In genomic region chr6:41937472-41937871, GRCh38 we compare ENCODE assay signal across 12 cellular contexts. TPM values are rescaled to one million over a fixed set of nuclear protein-coding genes. Genes with fewer than 3 reads are reported as not detected.
DNase-seq lines count a peak whose midpoint lies in the region; ATAC-seq and TF ChIP-seq lines count a peak whose summit lies in the region.
"Had no signal": no experiment of that assay in that cellular context is flagged by ENCODE, and none has a peak within 500 bp of the region (broad histone marks: within the 10 kb centered on the region; RNA-seq: fewer than 3 reads in every experiment).

No MANE protein-coding gene starts in this region.

- H3K4me3 ChIP-seq in RWPE2 (ENCODE audit: severe bottlenecking) (no peak overlapping the region), neuronal stem cell (ENCODE audit: low read length in 2 of 2) (no peak overlapping the region)

- H2AFZ ChIP-seq in neuronal stem cell (ENCODE audit: low read length), result no peak overlapping the region

- no peak overlapping the region for H2BK12ac ChIP-seq in neuronal stem cell (ENCODE audit: low read length)

- no peak overlapping the region for H2BK120ac ChIP-seq in neuronal stem cell (ENCODE audit: low read depth, low read length)

- no peak overlapping the region for H3K4me2 ChIP-seq in neuronal stem cell (ENCODE audit: insufficient read depth, low read length, poor library complexity, severe bottlenecking)

- no peak overlapping the region for H3K4ac ChIP-seq in neuronal stem cell (ENCODE audit: low read length)

- DNase-seq in activated CD4-positive, alpha-beta T cell treated with anti-CD3 and anti-CD28 coated beads, Interleukin-2, amount 10 ng/mL, durations not matched to agents 24 days and 14 days, result no peak
- no peak for DNase-seq in activated CD4-positive, alpha-beta T cell treated with anti-CD3 and anti-CD28 coated beads, Interleukin-2, amount 50 U/mL, for 48 hours
- DNase-seq in RWPE2 (ENCODE audit: low spot score), result no peak
- DNase-seq in endothelial cell (ENCODE audit: low spot score), result no peak
- DNase-seq in stimulated activated CD4-positive, alpha-beta T cell treated with anti-CD3 and anti-CD28 coated beads, Interleukin-1b, Interleukin-23, amount 100 ng/mL, for 48 hours, result no peak
- no peak for DNase-seq in neuronal stem cell (ENCODE audit: low spot score)
- DNase-seq: caudate nucleus, NCI-H2029 treated with DMSO at 0.1 percent for 48 hours, nucleus accumbens had no signal

- H3K36me3 Mint-ChIP-seq in activated CD4-positive, alpha-beta T cell treated with anti-CD3 and anti-CD28 coated beads, Interleukin-2, amount 10 ng/mL, durations not matched to agents 24 days and 14 days (ENCODE audit: low read depth), result peaks cover 63% of the 10 kb centered on the region
- peaks cover 21% of the 10 kb centered on the region for H3K36me3 Mint-ChIP-seq in endothelial cell (ENCODE audit: low read depth, unreplicated experiment)
- peaks cover 23% of the 10 kb centered on the region for H3K36me3 Mint-ChIP-seq in stimulated activated memory B cell treated with anti-CD40 and anti-IgM and Interleukin-4, amounts not matched to agents 10 μg/mL and 1 μg/mL and 100 μg/mL, for 72 hours

- H3K27ac Mint-ChIP-seq in activated CD4-positive, alpha-beta T cell treated with anti-CD3 and anti-CD28 coated beads, Interleukin-2, amount 10 ng/mL, durations not matched to agents 24 days and 14 days, result peak overlapping the region; percentile 96
- H3K27ac Mint-ChIP-seq in endothelial cell (ENCODE audit: unreplicated experiment), result peak overlapping the region; percentile 52
- peak overlapping the region; percentile 68 for H3K27ac Mint-ChIP-seq in stimulated activated memory B cell treated with anti-CD40 and anti-IgM and Interleukin-4, amounts not matched to agents 10 μg/mL and 1 μg/mL and 100 μg/mL, for 72 hours

- no peak overlapping the region for H2BK5ac ChIP-seq in neuronal stem cell (ENCODE audit: low read length)

- H3K4me1 ChIP-seq in RWPE2 (ENCODE audit: insufficient read depth, poor library complexity, severe bottlenecking) (peaks cover 15% of the 10 kb centered on the region), neuronal stem cell (ENCODE audit: control insufficient read depth in 2 of 2, insufficient read depth in 1 of 2, low read depth in 1 of 2, low read length in 2 of 2) (peaks cover 18 to 21% of the 10 kb centered on the region in 2 donors)

- no peak overlapping the region for H3K23ac ChIP-seq in neuronal stem cell (ENCODE audit: low read depth, low read length, poor library complexity)

- peaks cover 66% of the 10 kb centered on the region for H3K4me1 Mint-ChIP-seq in activated CD4-positive, alpha-beta T cell treated with anti-CD3 and anti-CD28 coated beads, Interleukin-2, amount 10 ng/mL, durations not matched to agents 24 days and 14 days
- H3K4me1 Mint-ChIP-seq in endothelial cell (ENCODE audit: unreplicated experiment), result peaks cover 32% of the 10 kb centered on the region
- H3K4me1 Mint-ChIP-seq in stimulated activated memory B cell treated with anti-CD40 and anti-IgM and Interleukin-4, amounts not matched to agents 10 μg/mL and 1 μg/mL and 100 μg/mL, for 72 hours, result peaks cover 78% of the 10 kb centered on the region

- H3K4me3 Mint-ChIP-seq in activated CD4-positive, alpha-beta T cell treated with anti-CD3 and anti-CD28 coated beads, Interleukin-2, amount 10 ng/mL, durations not matched to agents 24 days and 14 days, result peak overlapping the region; percentile 100
- H3K4me3 Mint-ChIP-seq in endothelial cell (ENCODE audit: unreplicated experiment), result no peak overlapping the region
- no peak overlapping the region for H3K4me3 Mint-ChIP-seq in stimulated activated memory B cell treated with anti-CD40 and anti-IgM and Interleukin-4, amounts not matched to agents 10 μg/mL and 1 μg/mL and 100 μg/mL, for 72 hours

- no peaks in the 10 kb centered on the region for H3K9me3 Mint-ChIP-seq in activated CD4-positive, alpha-beta T cell treated with anti-CD3 and anti-CD28 coated beads, Interleukin-2, amount 10 ng/mL, durations not matched to agents 24 days and 14 days
- no peaks in the 10 kb centered on the region for H3K9me3 Mint-ChIP-seq in endothelial cell (ENCODE audit: unreplicated experiment)
- H3K9me3 Mint-ChIP-seq in stimulated activated memory B cell treated with anti-CD40 and anti-IgM and Interleukin-4, amounts not matched to agents 10 μg/mL and 1 μg/mL and 100 μg/mL, for 72 hours, result no peaks in the 10 kb centered on the region

- no peaks in the 10 kb centered on the region for H3K9me3 ChIP-seq in RWPE2 (ENCODE audit: severe bottlenecking)
- no peaks in the 10 kb centered on the region for H3K9me3 ChIP-seq in neuronal stem cell (replicated peaks in 1 of 2; ENCODE audit: control insufficient read depth in 2 of 2, insufficient read depth in 1 of 2, low read depth in 1 of 2, low read length in 2 of 2)

- ATAC-seq in RWPE2 (ENCODE audit: low read depth) (no peak), GM21825 (IDR thresholded peaks at IDR 0.05; ENCODE audit: unreplicated experiment) (no peak)
- ATAC-seq in stimulated activated memory B cell treated with anti-CD40 and anti-IgM and Interleukin-4, amounts not matched to agents 10 μg/mL and 1 μg/mL and 100 μg/mL, for 72 hours, result no peak
- ATAC-seq: HCT116 had no signal

- TF ChIP-seq CTCF in RWPE2 (IDR thresholded peaks at IDR 0.05; ENCODE audit: poor library complexity, severe bottlenecking) (no peak), endothelial cell (IDR thresholded peaks at IDR 0.05; ENCODE audit: unreplicated experiment) (no peak)

- peaks cover 56% of the 10 kb centered on the region for H3K36me3 ChIP-seq in RWPE2 (ENCODE audit: low read depth)
- H3K36me3 ChIP-seq in neuronal stem cell (replicated peaks in 1 of 2; ENCODE audit: control insufficient read depth in 2 of 2, insufficient read depth in 2 of 2, low read length in 2 of 2), result peaks cover 26 to 60% of the 10 kb centered on the region in 2 donors

- intact Hi-C loops in activated CD4-positive, alpha-beta T cell treated with anti-CD3 and anti-CD28 coated beads, Interleukin-2, amount 10 ng/mL, durations not matched to agents 24 days and 14 days (cut with micrococcal nuclease), result loop anchor here (5.0 kb wide), 2 partner anchors 150 to 280 kb away; partner anchors contain the start of genes MRPS10 and TOMM6

- no peak overlapping the region for H3K9ac ChIP-seq in neuronal stem cell (ENCODE audit: low read depth, low read length, poor library complexity)

- H2BK15ac ChIP-seq in neuronal stem cell (ENCODE audit: low read length), result no peak overlapping the region

- H4K91ac ChIP-seq in neuronal stem cell (ENCODE audit: low read depth, low read length, poor library complexity), result no peak overlapping the region

- H3K79me1 ChIP-seq in neuronal stem cell (ENCODE audit: low read depth, low read length), result peaks cover 6% of the 10 kb centered on the region

- peak overlapping the region; percentile 85 for H3K27ac ChIP-seq in RWPE2 (ENCODE audit: poor library complexity, severe bottlenecking)
- H3K27ac ChIP-seq in neuronal stem cell (replicated peaks; ENCODE audit: low read length), result no peak overlapping the region

- no peak overlapping the region for H3K18ac ChIP-seq in neuronal stem cell (ENCODE audit: low read length)

- no peak overlapping the region for H4K8ac ChIP-seq in neuronal stem cell (ENCODE audit: low read depth, low read length)

- WGBS in neuronal stem cell (ENCODE audit: extremely low coverage in 2 of 2, insufficient read length in 2 of 2, insufficient replicate concordance in 1 of 2), 2 donors, result no CpG with 5 or more reads among the region's 2 CpGs

- no peak overlapping the region for H3K14ac ChIP-seq in neuronal stem cell (ENCODE audit: low read length)

- H3K27me3 Mint-ChIP-seq in activated CD4-positive, alpha-beta T cell treated with anti-CD3 and anti-CD28 coated beads, Interleukin-2, amount 10 ng/mL, durations not matched to agents 24 days and 14 days, result no peaks in the 10 kb centered on the region
- peaks cover 6% of the 10 kb centered on the region for H3K27me3 Mint-ChIP-seq in endothelial cell (ENCODE audit: unreplicated experiment)
- H3K27me3 Mint-ChIP-seq in stimulated activated memory B cell treated with anti-CD40 and anti-IgM and Interleukin-4, amounts not matched to agents 10 μg/mL and 1 μg/mL and 100 μg/mL, for 72 hours, result no peaks in the 10 kb centered on the region

- H3K27me3 ChIP-seq in RWPE2 (ENCODE audit: insufficient read depth, poor library complexity, severe bottlenecking), result no peaks in the 10 kb centered on the region
- H3K27me3 ChIP-seq in neuronal stem cell (ENCODE audit: control insufficient read depth in 3 of 3, insufficient read depth in 3 of 3, low read depth in 1 of 3, low read length in 3 of 3), result no peaks in the 10 kb centered on the region

- H2AK5ac ChIP-seq in neuronal stem cell (ENCODE audit: low read depth, low read length), result no peak overlapping the region

RNA-seq across cellular contexts. Expression of gene CCND3, which starts 4.1 kb away (rescaled TPM):
- 483 and 491 TPM in 2 replicates for total RNA-seq in activated CD4-positive, alpha-beta T cell treated with anti-CD3 and anti-CD28 coated beads, Interleukin-2, amount 10 ng/mL, durations not matched to agents 24 days and 14 days
- total RNA-seq in endothelial cell (ENCODE audit: unreplicated experiment), result 39.3 TPM
- polyA plus RNA-seq in neuronal stem cell (2013, experiment 1 of 2), result 14.7 TPM
- polyA plus RNA-seq in neuronal stem cell (2013, experiment 2 of 2), result 15.1 TPM

RNA-seq across cellular contexts. Expression of gene BYSL, which starts 16.2 kb away (rescaled TPM):
- total RNA-seq in activated CD4-positive, alpha-beta T cell treated with anti-CD3 and anti-CD28 coated beads, Interleukin-2, amount 10 ng/mL, durations not matched to agents 24 days and 14 days, result 79.6 and 81.4 TPM in 2 replicates
- total RNA-seq in endothelial cell (ENCODE audit: unreplicated experiment), result 21.9 TPM
- polyA plus RNA-seq in neuronal stem cell (2013, experiment 1 of 2), result 16.2 TPM
- polyA plus RNA-seq in neuronal stem cell (2013, experiment 2 of 2), result 15.3 TPM

RNA-seq across cellular contexts. Expression of gene MED20, which starts 16.5 kb away (rescaled TPM):
- 21.9 and 22.8 TPM in 2 replicates for total RNA-seq in activated CD4-positive, alpha-beta T cell treated with anti-CD3 and anti-CD28 coated beads, Interleukin-2, amount 10 ng/mL, durations not matched to agents 24 days and 14 days
- 39.4 TPM for total RNA-seq in endothelial cell (ENCODE audit: unreplicated experiment)
- 15.9 TPM for polyA plus RNA-seq in neuronal stem cell (2013, experiment 1 of 2)
- 15.4 TPM for polyA plus RNA-seq in neuronal stem cell (2013, experiment 2 of 2)

RNA-seq across cellular contexts. Expression of gene USP49, which starts 42.3 kb away (rescaled TPM):
- total RNA-seq in activated CD4-positive, alpha-beta T cell treated with anti-CD3 and anti-CD28 coated beads, Interleukin-2, amount 10 ng/mL, durations not matched to agents 24 days and 14 days, result 5.8 and 6.3 TPM in 2 replicates
- total RNA-seq in endothelial cell (ENCODE audit: unreplicated experiment), result 7.1 TPM
- 26.2 TPM for polyA plus RNA-seq in neuronal stem cell (2013, experiment 1 of 2)
- 26.0 TPM for polyA plus RNA-seq in neuronal stem cell (2013, experiment 2 of 2)

Comparison
In these comparisons a context has a peak if more than half of its experiments do, and no peak if none do; other contexts are left out.
1. RNA of gene CCND3, which starts 4.1 kb away (total RNA-seq): 483 to 491 TPM in activated CD4-positive, alpha-beta T cell treated with anti-CD3 and anti-CD28 coated beads, Interleukin-2, amount 10 ng/mL, durations not matched to agents 24 days and 14 days; 39.3 TPM in endothelial cell (single experiment); every median in the first group is over 10 times any median in the second.
2. Peak in every context shown above with its lines, with median percentiles within 50 percentile points of each other: H3K27ac Mint-ChIP-seq.